Comparison of ENCODE assay signal across 8 cellular contexts in genomic region chr11:86955674-86956522, GRCh38. TPM values are rescaled to one million over a fixed set of nuclear protein-coding genes. Genes with fewer than 3 reads are reported as not detected.
A peak's percentile ranks its signal among the peaks of the same experiment; 100 is the strongest.
DNase-seq lines count a peak whose midpoint lies in the region; ATAC-seq and TF ChIP-seq lines count a peak whose summit lies in the region.

No MANE protein-coding gene starts in this region.

- H3K27ac ChIP-seq in Karpas-422 (ENCODE audit: low read length) (no peak overlapping the region), cingulate gyrus (ENCODE audit: low read depth, low read length) (peak overlapping the region; percentile 88)

- peak overlapping the region; percentile 69 for H3K4me3 ChIP-seq in Karpas-422 (ENCODE audit: low read length)

- H2AFZ ChIP-seq in Karpas-422 (ENCODE audit: low read length), result peak overlapping the region; percentile 94

- peak overlapping the region; percentile 91 for H3K4me2 ChIP-seq in Karpas-422 (ENCODE audit: low read depth, low read length, poor library complexity, severe bottlenecking)

- ATAC-seq in SK-N-SH treated with all-trans-retinoic acid at 6 μM for 48 hours, result peak; percentile 84

- no peaks in the 10 kb centered on the region for H3K9me2 ChIP-seq in Karpas-422 (replicated peaks; ENCODE audit: insufficient read depth, low read length)

- no peaks in the 10 kb centered on the region for H3K9me3 ChIP-seq in Karpas-422 (ENCODE audit: low read length)

- peaks cover 33% of the 10 kb centered on the region for H3K4me1 ChIP-seq in Karpas-422 (ENCODE audit: low read length)

- H3K27me3 ChIP-seq in Karpas-422 (ENCODE audit: low read length), result no peaks in the 10 kb centered on the region

- no peaks in the 10 kb centered on the region for H3K79me2 ChIP-seq in Karpas-422 (ENCODE audit: low read length)

- peak overlapping the region; percentile 70 for H3K9ac ChIP-seq in Karpas-422 (ENCODE audit: low read length)

- peak; percentile 67 for DNase-seq in activated effector memory CD4-positive, alpha-beta T cell treated with anti-CD3 and anti-CD28 coated beads, Interleukin-2, amount 50 U/mL, for 16 hours
- no peak for DNase-seq in activated effector memory CD4-positive, alpha-beta T cell treated with Interleukin-2 at 50 U/mL for 16 hours
- DNase-seq in HCEC 1CT (peak; percentile 71), Karpas-422 (peak; percentile 93), kidney tubule cell (ENCODE audit: low spot score) (peak; percentile 84)
- DNase-seq in stimulated activated CD4-positive, alpha-beta T cell treated with anti-CD3 and anti-CD28 coated beads, Interleukin-4, amount 100 ng/mL, for 1 hour, result peak; percentile 10

- no peaks in the 10 kb centered on the region for H4K20me1 ChIP-seq in Karpas-422 (ENCODE audit: insufficient read depth, low read depth, low read length)

- H3K36me3 ChIP-seq in Karpas-422 (ENCODE audit: insufficient read depth, low read length), result no peaks in the 10 kb centered on the region

TF ChIP-seq in SK-N-SH treated with all-trans-retinoic acid at 6 μM for 48 hours, 23 proteins besides CTCF, POLR2A, EP300 and RAD21:
- TF ChIP-seq PPARA (CRISPR knock-in tag; IDR thresholded peaks at IDR 0.05; ENCODE audit: borderline replicate concordance), result no peak
- no peak for TF ChIP-seq BACH2 (CRISPR knock-in tag; IDR thresholded peaks at IDR 0.05; ENCODE audit: borderline replicate concordance)
- no peak for TF ChIP-seq CSDC2 (CRISPR knock-in tag; IDR thresholded peaks at IDR 0.05)

RNA-seq across cellular contexts. Expression of gene FZD4, which starts 0.7 kb away (rescaled TPM):
- total RNA-seq in Karpas-422 (2014; rRNA removed; shearing (Covaris generic); ENCODE audit: low replicate concordance), result 1.8 and 1.9 TPM in 2 replicates
